ENCODE assay signal across 8 cellular contexts in genomic region chr9:99259231-99259918, GRCh38. TPM values are rescaled to one million over a fixed set of nuclear protein-coding genes. Genes with fewer than 3 reads are reported as not detected.
A peak's percentile ranks its signal among the peaks of the same experiment; 100 is the strongest.
DNase-seq lines count a peak whose midpoint lies in the region; ATAC-seq and TF ChIP-seq lines count a peak whose summit lies in the region.

No MANE protein-coding gene starts in this region.

- DNase-seq in AG04450 (ENCODE audit: low read depth, low spot score) (no peak), H9 (peak; percentile 61), choroid plexus epithelial cell (ENCODE audit: low read depth) (peak; percentile 66), left lobe of liver (ENCODE audit: low spot score) (peak; percentile 98), SIG-M5 treated with dmso at 0.1 percent for 504 hours (lab: John Stamatoyannopoulos, UW; ENCODE audit: unreplicated experiment) (no peak), KG1 (lab: John Stamatoyannopoulos, UW) (no peak)
- peak; percentile 35 for DNase-seq in T-helper 2 cell treated with Interferon-gamma antibody and Interleukin-4, amounts not matched to agents 5 μg/mL and 100 μg/mL, for 36 hours (ENCODE audit: low spot score)
- peak; percentile 22 for DNase-seq in stimulated activated CD4-positive, alpha-beta T cell treated with anti-CD3 and anti-CD28 coated beads, Interleukin-4, amount 100 ng/mL, for 24 hours

- no peak overlapping the region for H2BK15ac ChIP-seq in H9 (ENCODE audit: low read depth, low read length)

- no peak overlapping the region for H4K91ac ChIP-seq in H9 (ENCODE audit: insufficient read length, low read depth, low read length)

- no peak overlapping the region for H3K14ac ChIP-seq in H9 (ENCODE audit: insufficient read depth, low read length)

- no peak overlapping the region for H3K23ac ChIP-seq in H9 (ENCODE audit: insufficient read length, low read depth, low read length)

- H3K9me3 ChIP-seq in AG04450 (ENCODE audit: control insufficient read depth, insufficient read depth, low read length) (no peaks in the 10 kb centered on the region), H9 (ENCODE audit: control insufficient read depth, low read depth, low read length) (no peaks in the 10 kb centered on the region)

- POLR2A ChIA-PET in AG04450 (lab: Yijun Ruan, JAX) = interaction anchor here (1.7 kb wide), 1 partner anchor 38 kb away, joined by 5 read pairs; the partner anchor contains the start of genes ALG2 and SEC61B

- peaks cover 3 to 16% of the 10 kb centered on the region in 2 experiments; a peak in 3 of 4 replicates for H3K4me1 Mint-ChIP-seq in H9
- H3K4me1 Mint-ChIP-seq in T-helper 2 cell treated with Interferon-gamma antibody and Interleukin-4, amounts not matched to agents 5 μg/mL and 100 μg/mL, for 36 hours (ENCODE audit: low read depth) = peaks cover 16% of the 10 kb centered on the region

- H4K5ac ChIP-seq in H9 (ENCODE audit: insufficient read length, low read depth, low read length) = no peak overlapping the region

- H3K23me2 ChIP-seq in H9 (ENCODE audit: insufficient read length, low read depth, low read length, poor library complexity, severe bottlenecking) = no peaks in the 10 kb centered on the region

- H2BK12ac ChIP-seq in H9 (ENCODE audit: insufficient read length, low read depth, low read length) = no peak overlapping the region

- no peaks in the 10 kb centered on the region; a peak in 1 of 5 replicates for H3K9me3 Mint-ChIP-seq in H9
- H3K9me3 Mint-ChIP-seq in T-helper 2 cell treated with Interferon-gamma antibody and Interleukin-4, amounts not matched to agents 5 μg/mL and 100 μg/mL, for 36 hours = no peaks in the 10 kb centered on the region

- no peaks in the 10 kb centered on the region for H3K79me1 ChIP-seq in H9 (ENCODE audit: insufficient read depth, low read depth, low read length, poor library complexity, severe bottlenecking)

- H3K36me3 Mint-ChIP-seq in H9 (ENCODE audit: insufficient read depth in 1 of 3, low read depth in 3 of 3) = no peaks in the 10 kb centered on the region
- no peaks in the 10 kb centered on the region for H3K36me3 Mint-ChIP-seq in T-helper 2 cell treated with Interferon-gamma antibody and Interleukin-4, amounts not matched to agents 5 μg/mL and 100 μg/mL, for 36 hours (ENCODE audit: low read depth)

- H3K27me3 ChIP-seq in AG04450 (ENCODE audit: control insufficient read depth, insufficient read depth, low read length) (peaks cover 3% of the 10 kb centered on the region), H9 (ENCODE audit: insufficient read depth, low read length) (no peaks in the 10 kb centered on the region)

- H2BK120ac ChIP-seq in H9 (ENCODE audit: low read depth, low read length, poor library complexity, severe bottlenecking) = no peak overlapping the region

- H3K4me2 ChIP-seq in H9 (ENCODE audit: insufficient read depth, insufficient read length, low read length) = no peak overlapping the region

- H3K27ac ChIP-seq in AG04450 (ENCODE audit: low read depth, low read length) = no peak overlapping the region
- no peak overlapping the region for H3K27ac ChIP-seq in H9 (ENCODE audit: insufficient read length, low read depth, low read length)

- TF ChIP-seq CTCF in AG04450 (IDR thresholded peaks at IDR 0.05; ENCODE audit: low read depth, low read length) = no peak
- TF ChIP-seq CTCF in H9 (conservative IDR thresholded peaks at IDR 0.05) = no peak
- no peak for TF ChIP-seq CTCF in choroid plexus epithelial cell (conservative IDR thresholded peaks at IDR 0.05; ENCODE audit: low read depth, low read length)

- H3T11ph ChIP-seq in H9 (ENCODE audit: low read length) = no peak overlapping the region

- no peaks in the 10 kb centered on the region for H3K4me1 ChIP-seq in H9 (ENCODE audit: insufficient read depth, low read length)

- peak; percentile 95 for ATAC-seq in left lobe of liver

- H3K18ac ChIP-seq in H9 (ENCODE audit: insufficient read length, low read depth, low read length) = no peak overlapping the region

- no peak overlapping the region for H2AFZ ChIP-seq in H9 (ENCODE audit: low read length)

- H3K27me3 Mint-ChIP-seq in H9 (ENCODE audit: low read depth) = peaks cover 1% of the 10 kb centered on the region; the same call in 1 of the 2 replicates
- no peaks in the 10 kb centered on the region for H3K27me3 Mint-ChIP-seq in T-helper 2 cell treated with Interferon-gamma antibody and Interleukin-4, amounts not matched to agents 5 μg/mL and 100 μg/mL, for 36 hours (ENCODE audit: low read depth)

- H3K79me2 ChIP-seq in H9 (ENCODE audit: insufficient read depth, low read length) = no peaks in the 10 kb centered on the region

- no peaks in the 10 kb centered on the region for H4K20me1 ChIP-seq in H9 (ENCODE audit: control insufficient read depth, insufficient read depth, insufficient read length)

- no peak overlapping the region for H3K27ac Mint-ChIP-seq in H9
- H3K27ac Mint-ChIP-seq in T-helper 2 cell treated with Interferon-gamma antibody and Interleukin-4, amounts not matched to agents 5 μg/mL and 100 μg/mL, for 36 hours = peak overlapping the region; percentile 92

- H3K4me3 ChIP-seq in AG04450 (ENCODE audit: low read depth, low read length) (peak overlapping the region; percentile 25), choroid plexus epithelial cell (ENCODE audit: low read depth, low read length) (peak overlapping the region; percentile 47)

- H2AK5ac ChIP-seq in H9 (ENCODE audit: insufficient read length, low read length) = no peak overlapping the region

- H3K4ac ChIP-seq in H9 (ENCODE audit: low read depth, low read length) = no peak overlapping the region

- no peak overlapping the region for H2BK5ac ChIP-seq in H9 (ENCODE audit: insufficient read length, low read length)

- no peak overlapping the region for H3K4me3 Mint-ChIP-seq in H9
- peak overlapping the region; percentile 72 for H3K4me3 Mint-ChIP-seq in T-helper 2 cell treated with Interferon-gamma antibody and Interleukin-4, amounts not matched to agents 5 μg/mL and 100 μg/mL, for 36 hours

- WGBS in H9 (ENCODE audit: extremely low coverage, insufficient read length, low lambda C conversion rate) = no CpG with 5 or more reads among the region's 27 CpGs

- CTCF ChIA-PET in AG04450 (lab: Charles Lee) = interaction anchor here (1.4 to 1.7 kb wide), 3 partner anchors 9 to 75 kb away, joined by 3 to 8 read pairs (median 7); no protein-coding TSS in a partner anchor

- H3K9ac ChIP-seq in H9 (ENCODE audit: extremely low read depth, insufficient read length, low read length) = no peak overlapping the region

- no peak overlapping the region for H3K56ac ChIP-seq in H9 (ENCODE audit: insufficient read length, low read depth, low read length)

- H4K8ac ChIP-seq in H9 (replicated peaks; ENCODE audit: insufficient read length, low read depth, low read length) = no peak overlapping the region

- no peak overlapping the region for H2BK20ac ChIP-seq in H9 (ENCODE audit: low read depth, low read length, poor library complexity, severe bottlenecking)

RNA-seq across cellular contexts. Expression of gene SEC61B, which starts 37.3 kb away (rescaled TPM):
- polyA plus RNA-seq in AG04450 (2011; rRNA removed) = 207 and 221 TPM in 2 replicates
- polyA minus RNA-seq in AG04450 (2011; rRNA and poly(A)+ RNA removed) = 38.3 and 61.4 TPM in 2 replicates
- total RNA-seq in H9 (2021) (142 and 147 TPM in 2 replicates), left lobe of liver (170 TPM)

RNA-seq across cellular contexts. Expression of gene ALG2, which starts 37.6 kb away (rescaled TPM):
- polyA plus RNA-seq in AG04450 (2011; rRNA removed) = 55.0 and 61.6 TPM in 2 replicates
- 31.5 and 35.6 TPM in 2 replicates for polyA minus RNA-seq in AG04450 (2011; rRNA and poly(A)+ RNA removed)
- total RNA-seq in H9 (2021) (30.1 and 32.8 TPM in 2 replicates), left lobe of liver (29.1 TPM)

Comparison
In these comparisons a context has a peak if more than half of its experiments do, and no peak if none do; other contexts are left out.
1. DNase-seq: peak in H9 (single experiment), T-helper 2 cell treated with Interferon-gamma antibody and Interleukin-4, amounts not matched to agents 5 μg/mL and 100 μg/mL, for 36 hours (single experiment), choroid plexus epithelial cell (single experiment), left lobe of liver (single experiment) and stimulated activated CD4-positive, alpha-beta T cell treated with anti-CD3 and anti-CD28 coated beads, Interleukin-4, amount 100 ng/mL, for 24 hours (single experiment); none in AG04450 (single experiment), SIG-M5 treated with dmso at 0.1 percent for 504 hours (single experiment) and KG1 (single experiment).